15 cellular contexts compared by ENCODE assay signal in genomic region chr21:26952274-26953066, GRCh38. TPM values are rescaled to one million over a fixed set of nuclear protein-coding genes. Genes with fewer than 3 reads are reported as not detected.
"Had no signal": no experiment of that assay in that cellular context is flagged by ENCODE, and none has a peak within 500 bp of the region (broad histone marks: within the 10 kb centered on the region; RNA-seq: fewer than 3 reads in every experiment).

No MANE protein-coding gene starts in this region.

- DNase-seq: activated CD4-positive, alpha-beta memory T cell treated with anti-CD3 and anti-CD28 coated beads, Interleukin-2, amount 10 ng/mL, durations not matched to agents 7 days and 5 days; activated CD4-positive, alpha-beta T cell treated with anti-CD3 and anti-CD28 coated beads for 4 hours; activated effector memory CD4-positive, alpha-beta T cell treated with Interleukin-2 at 50 U/mL for 16 hours; activated naive CD4-positive, alpha-beta T cell treated with anti-CD3 and anti-CD28 coated beads, Interleukin-2, amount 50 U/mL, for 16 hours; activated T-cell treated with anti-CD3 and anti-CD28 coated beads, Interleukin-2, amount 50 U/mL, for 4 hours; dorsolateral prefrontal cortex; erythroblast; left ventricle myocardium superior; stimulated activated CD4-positive, alpha-beta T cell treated with anti-CD3 and anti-CD28 coated beads, Interleukin-4, amount 100 ng/mL, for 24 hours; stimulated activated naive CD4-positive, alpha-beta T cell; T-helper 17 cell; tibial artery had no signal

- H3K27me3 ChIP-seq: cardiac muscle cell, tibial artery had no signal

- H3K36me3 ChIP-seq: cardiac muscle cell had no signal

- ATAC-seq: activated T-cell treated with anti-CD3 and anti-CD28 coated beads, Interleukin-2, amount 50 U/mL, for 4 hours; left ventricle myocardium superior; T-helper 17 cell; WTC11 had no signal

- H3K9ac ChIP-seq: parathyroid adenoma had no signal

- H3K27ac ChIP-seq: cardiac muscle cell, dorsolateral prefrontal cortex, parathyroid adenoma, tibial artery had no signal

- H3K4me3 ChIP-seq: cardiac muscle cell, dorsolateral prefrontal cortex, tibial artery had no signal

- H2AFZ ChIP-seq: parathyroid adenoma had no signal

- H3K4me1 ChIP-seq: parathyroid adenoma, tibial artery had no signal

- H3K9me3 ChIP-seq: tibial artery had no signal

RNA-seq across cellular contexts. Expression of gene ADAMTS5, which starts 14.4 kb away (rescaled TPM):
- polyA plus RNA-seq: cardiac muscle cell had no signal
